ENCODE assay signal across 1 cellular context in the genomic region with DNA sequence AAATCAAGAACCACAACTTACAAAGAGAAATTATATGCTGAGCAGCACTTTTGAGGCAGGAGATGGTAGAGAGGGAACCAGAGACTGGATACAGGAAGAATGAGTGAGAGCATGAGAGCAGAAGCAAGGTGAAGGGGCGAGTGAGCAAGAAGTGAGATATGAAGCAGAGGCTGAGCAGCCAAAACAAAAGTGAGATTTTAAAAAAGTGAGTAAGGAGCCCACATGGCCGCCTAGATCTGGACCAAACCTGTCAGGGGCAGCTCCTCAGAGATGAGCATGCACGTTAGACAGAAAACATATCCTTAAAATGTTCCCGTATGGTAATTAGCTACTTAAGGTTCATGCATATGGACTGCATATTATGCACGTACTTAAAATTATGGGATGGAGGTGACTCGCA.
TF ChIP-seq lines count a peak whose summit lies in the region.

No MANE protein-coding gene starts in this region.

TF ChIP-seq in IMR-90, 13 proteins besides CTCF, POLR2A, EP300 and RAD21 (continued from another document):
- TF ChIP-seq, protein P1, sequence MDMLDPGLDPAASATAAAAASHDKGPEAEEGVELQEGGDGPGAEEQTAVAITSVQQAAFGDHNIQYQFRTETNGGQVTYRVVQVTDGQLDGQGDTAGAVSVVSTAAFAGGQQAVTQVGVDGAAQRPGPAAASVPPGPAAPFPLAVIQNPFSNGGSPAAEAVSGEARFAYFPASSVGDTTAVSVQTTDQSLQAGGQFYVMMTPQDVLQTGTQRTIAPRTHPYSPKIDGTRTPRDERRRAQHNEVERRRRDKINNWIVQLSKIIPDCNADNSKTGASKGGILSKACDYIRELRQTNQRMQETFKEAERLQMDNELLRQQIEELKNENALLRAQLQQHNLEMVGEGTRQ (IDR thresholded peaks at IDR 0.05; ENCODE audit: low read depth, low read length) = no peak
- no peak for TF ChIP-seq RFX5 (IDR thresholded peaks at IDR 0.05; ENCODE audit: low read depth, low read length)
